In the genomic region with DNA sequence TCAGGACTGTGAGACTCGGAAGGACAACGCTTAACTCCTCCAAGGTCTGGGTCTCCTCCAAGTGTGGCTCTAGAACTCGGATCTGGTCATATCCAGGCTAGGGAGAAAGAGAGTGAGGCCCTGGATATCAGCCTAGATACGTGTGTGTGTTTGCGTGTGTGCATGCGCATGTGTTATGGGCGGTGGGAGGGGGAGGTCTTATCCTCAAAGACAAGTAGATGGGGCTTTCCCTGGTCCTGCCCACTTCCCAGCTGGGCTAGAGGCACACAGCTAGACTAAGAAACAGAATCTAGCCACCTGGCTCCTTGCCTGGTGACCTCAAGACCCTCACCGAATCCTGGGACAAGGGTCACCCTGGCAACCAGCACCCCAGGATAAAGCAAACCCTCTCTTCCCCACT, we compare ENCODE assay signal across 33 cellular contexts. TPM values are rescaled to one million over a fixed set of nuclear protein-coding genes. Genes with fewer than 3 reads are reported as not detected.
"Had no signal": no experiment of that assay in that cellular context is flagged by ENCODE, and none has a peak within 500 bp of the region (broad histone marks: within the 10 kb centered on the region; RNA-seq: fewer than 3 reads in every experiment).

No MANE protein-coding gene starts in this region.

- H3K36me3 Mint-ChIP-seq: activated naive CD8-positive, alpha-beta T cell; immature natural killer cell; natural killer cell treated with Interleukin-12 subunit alpha and Interleukin-12 subunit beta and Interleukin-15 and Interleukin-18, amount 100 ng/mL, for 72 hours; stimulated activated naive B cell treated with anti-CD40 and anti-IgM and Interleukin-4, amounts not matched to agents 10 μg/mL and 1 μg/mL and 100 μg/mL, for 72 hours had no signal

- H3K27ac ChIP-seq: body of pancreas, cardiac muscle cell, colonic mucosa, left lung, neutrophil, suprapubic skin, tibial nerve had no signal

- H3K4me3 ChIP-seq: body of pancreas, cardiac muscle cell, colonic mucosa, left lung, lung, mucosa of descending colon, smooth muscle cell, stomach, suprapubic skin, tibial nerve had no signal

- ATAC-seq: body of pancreas; effector memory CD8-positive, alpha-beta T cell; esophagus mucosa; left lung; mucosa of descending colon; natural killer cell treated with Interleukin-12 subunit alpha and Interleukin-12 subunit beta and Interleukin-15 and Interleukin-18, amount 100 ng/mL, for 72 hours; stimulated activated naive B cell treated with anti-CD40 and anti-IgM and Interleukin-4, amounts not matched to agents 10 μg/mL and 1 μg/mL and 100 μg/mL, for 72 hours had no signal

- H3K9me3 Mint-ChIP-seq: effector memory CD8-positive, alpha-beta T cell; immature natural killer cell; natural killer cell treated with Interleukin-12 subunit alpha and Interleukin-12 subunit beta and Interleukin-15 and Interleukin-18, amount 100 ng/mL, for 72 hours; stimulated activated naive B cell treated with anti-CD40 and anti-IgM and Interleukin-4, amounts not matched to agents 10 μg/mL and 1 μg/mL and 100 μg/mL, for 72 hours; T-helper 2 cell treated with Interferon-gamma antibody and Interleukin-4, amounts not matched to agents 5 μg/mL and 100 μg/mL, for 36 hours had no signal

- H3K9me3 ChIP-seq: body of pancreas, colonic mucosa, left lung, mucosa of descending colon, neutrophil, stomach, suprapubic skin, tibial nerve had no signal

- H3K27me3 ChIP-seq: body of pancreas, cardiac muscle cell, colonic mucosa, left lung, stomach, suprapubic skin, tibial nerve had no signal

- H3K27ac Mint-ChIP-seq: activated naive CD8-positive, alpha-beta T cell; effector memory CD8-positive, alpha-beta T cell; immature natural killer cell; natural killer cell treated with Interleukin-12 subunit alpha and Interleukin-12 subunit beta and Interleukin-15 and Interleukin-18, amount 100 ng/mL, for 72 hours; progenitor cell of endocrine pancreas; stimulated activated naive B cell treated with anti-CD40 and anti-IgM and Interleukin-4, amounts not matched to agents 10 μg/mL and 1 μg/mL and 100 μg/mL, for 72 hours; T-helper 2 cell treated with Interferon-gamma antibody and Interleukin-4, amounts not matched to agents 5 μg/mL and 100 μg/mL, for 36 hours had no signal

- H3K4me3 Mint-ChIP-seq: activated naive CD8-positive, alpha-beta T cell; effector memory CD8-positive, alpha-beta T cell; immature natural killer cell; natural killer cell treated with Interleukin-12 subunit alpha and Interleukin-12 subunit beta and Interleukin-15 and Interleukin-18, amount 100 ng/mL, for 72 hours; stimulated activated naive B cell treated with anti-CD40 and anti-IgM and Interleukin-4, amounts not matched to agents 10 μg/mL and 1 μg/mL and 100 μg/mL, for 72 hours; T-helper 2 cell treated with Interferon-gamma antibody and Interleukin-4, amounts not matched to agents 5 μg/mL and 100 μg/mL, for 36 hours had no signal

- H3K36me3 ChIP-seq: cardiac muscle cell, colonic mucosa, left lung, neutrophil, stomach, suprapubic skin, tibial nerve had no signal

- H3K4me2 ChIP-seq: smooth muscle cell had no signal

- H3K27me3 Mint-ChIP-seq: activated naive CD8-positive, alpha-beta T cell had no signal

- DNase-seq: activated CD4-positive, alpha-beta T cell treated with anti-CD3 and anti-CD28 coated beads for 4 hours; activated CD4-positive, alpha-beta T cell treated with anti-CD3 and anti-CD28 coated beads, Interleukin-2, amount 50 U/mL, for 48 hours; activated CD8-positive, alpha-beta memory T cell treated with anti-CD3 and anti-CD28 coated beads for 24 hours; activated effector memory CD4-positive, alpha-beta T cell treated with Interleukin-2 at 50 U/mL for 16 hours; activated naive CD4-positive, alpha-beta T cell treated with Interleukin-2 at 50 U/mL for 16 hours; aorta; body of pancreas; cerebellar nuclear complex; colonic mucosa; effector memory CD8-positive, alpha-beta T cell; head of caudate nucleus; hypothalamus; immature natural killer cell; left lung; mucosa of descending colon; stimulated activated CD4-positive, alpha-beta T cell treated with anti-CD3 and anti-CD28 coated beads, Interleukin-1b, Interleukin-23, amount 100 ng/mL, for 48 hours; stimulated activated CD4-positive, alpha-beta T cell treated with anti-CD3 and anti-CD28 coated beads, Interleukin-4, amount 100 ng/mL, for 4 hours; stimulated activated CD8-positive, alpha-beta memory T cell treated with anti-CD3 and anti-CD28 coated beads, Interleukin-4, amount 100 ng/mL, for 48 hours; stimulated activated naive B cell treated with anti-CD40 and anti-IgM and Interleukin-4, amounts not matched to agents 10 μg/mL and 1 μg/mL and 100 μg/mL, for 72 hours; stomach; T-helper 1 cell had no signal

RNA-seq across cellular contexts. Expression of gene CPNE5, which starts 13.2 kb away (rescaled TPM):
- total RNA-seq: osteocyte, smooth muscle cell had no signal
